Comparison of ENCODE assay signal across 2 cellular contexts in genomic region chr7:157002819-157003421, GRCh38.
TF ChIP-seq lines count a peak whose summit lies in the region.

No MANE protein-coding gene starts in this region.

TF ChIP-seq in SK-N-SH treated with all-trans-retinoic acid at 6 μM for 48 hours, 23 proteins besides CTCF, POLR2A, EP300 and RAD21 (continued from another document):
- TF ChIP-seq BACH2 (CRISPR knock-in tag; IDR thresholded peaks at IDR 0.05; ENCODE audit: borderline replicate concordance) (no peak), ESRRG (CRISPR knock-in tag; IDR thresholded peaks at IDR 0.05) (no peak), ZNF70 (CRISPR knock-in tag; IDR thresholded peaks at IDR 0.05) (no peak), CREB5 (CRISPR knock-in tag; IDR thresholded peaks at IDR 0.05; ENCODE audit: low read depth) (no peak), RARB (CRISPR knock-in tag; IDR thresholded peaks at IDR 0.05) (no peak), ZNF8 (CRISPR knock-in tag; IDR thresholded peaks at IDR 0.05) (no peak), GLIS3 (CRISPR knock-in tag; IDR thresholded peaks at IDR 0.05) (no peak), OSR1 (CRISPR knock-in tag; IDR thresholded peaks at IDR 0.05) (no peak), ZFP3 (CRISPR knock-in tag; IDR thresholded peaks at IDR 0.05) (no peak), CSDC2 (CRISPR knock-in tag; IDR thresholded peaks at IDR 0.05) (no peak), ISL1 (CRISPR knock-in tag; IDR thresholded peaks at IDR 0.05) (no peak), ZC3H10 (CRISPR knock-in tag; IDR thresholded peaks at IDR 0.05) (no peak), ZNF565 (CRISPR knock-in tag; conservative IDR thresholded peaks at IDR 0.05; ENCODE audit: low read depth) (no peak), TCF4 (CRISPR knock-in tag; IDR thresholded peaks at IDR 0.05; ENCODE audit: borderline replicate concordance) (no peak), ARNTL (CRISPR knock-in tag; IDR thresholded peaks at IDR 0.05; ENCODE audit: borderline replicate concordance, low read depth) (no peak), TOX (CRISPR knock-in tag; IDR thresholded peaks at IDR 0.05; ENCODE audit: borderline replicate concordance) (no peak)
- TF ChIP-seq, protein P1, sequence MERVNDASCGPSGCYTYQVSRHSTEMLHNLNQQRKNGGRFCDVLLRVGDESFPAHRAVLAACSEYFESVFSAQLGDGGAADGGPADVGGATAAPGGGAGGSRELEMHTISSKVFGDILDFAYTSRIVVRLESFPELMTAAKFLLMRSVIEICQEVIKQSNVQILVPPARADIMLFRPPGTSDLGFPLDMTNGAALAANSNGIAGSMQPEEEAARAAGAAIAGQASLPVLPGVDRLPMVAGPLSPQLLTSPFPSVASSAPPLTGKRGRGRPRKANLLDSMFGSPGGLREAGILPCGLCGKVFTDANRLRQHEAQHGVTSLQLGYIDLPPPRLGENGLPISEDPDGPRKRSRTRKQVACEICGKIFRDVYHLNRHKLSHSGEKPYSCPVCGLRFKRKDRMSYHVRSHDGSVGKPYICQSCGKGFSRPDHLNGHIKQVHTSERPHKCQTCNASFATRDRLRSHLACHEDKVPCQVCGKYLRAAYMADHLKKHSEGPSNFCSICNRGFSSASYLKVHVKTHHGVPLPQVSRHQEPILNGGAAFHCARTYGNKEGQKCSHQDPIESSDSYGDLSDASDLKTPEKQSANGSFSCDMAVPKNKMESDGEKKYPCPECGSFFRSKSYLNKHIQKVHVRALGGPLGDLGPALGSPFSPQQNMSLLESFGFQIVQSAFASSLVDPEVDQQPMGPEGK (CRISPR knock-in tag; IDR thresholded peaks at IDR 0.05; ENCODE audit: borderline replicate concordance) = no peak

TF ChIP-seq in WTC11, 78 proteins besides CTCF, POLR2A, EP300 and RAD21 (continued from another document):
- TF ChIP-seq ERG (CRISPR knock-in tag; IDR thresholded peaks at IDR 0.05) = no peak
- TF ChIP-seq TP53 (CRISPR knock-in tag; IDR thresholded peaks at IDR 0.05) = no peak
- TF ChIP-seq NR1H2 (CRISPR knock-in tag; IDR thresholded peaks at IDR 0.05) = no peak
- TF ChIP-seq NFE2L1 (CRISPR knock-in tag; IDR thresholded peaks at IDR 0.05) = no peak
- TF ChIP-seq, protein P2, sequence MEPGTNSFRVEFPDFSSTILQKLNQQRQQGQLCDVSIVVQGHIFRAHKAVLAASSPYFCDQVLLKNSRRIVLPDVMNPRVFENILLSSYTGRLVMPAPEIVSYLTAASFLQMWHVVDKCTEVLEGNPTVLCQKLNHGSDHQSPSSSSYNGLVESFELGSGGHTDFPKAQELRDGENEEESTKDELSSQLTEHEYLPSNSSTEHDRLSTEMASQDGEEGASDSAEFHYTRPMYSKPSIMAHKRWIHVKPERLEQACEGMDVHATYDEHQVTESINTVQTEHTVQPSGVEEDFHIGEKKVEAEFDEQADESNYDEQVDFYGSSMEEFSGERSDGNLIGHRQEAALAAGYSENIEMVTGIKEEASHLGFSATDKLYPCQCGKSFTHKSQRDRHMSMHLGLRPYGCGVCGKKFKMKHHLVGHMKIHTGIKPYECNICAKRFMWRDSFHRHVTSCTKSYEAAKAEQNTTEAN (CRISPR knock-in tag; IDR thresholded peaks at IDR 0.05) = no peak
- TF ChIP-seq ZSCAN18 (CRISPR knock-in tag; IDR thresholded peaks at IDR 0.05) = no peak
- TF ChIP-seq, protein P3, sequence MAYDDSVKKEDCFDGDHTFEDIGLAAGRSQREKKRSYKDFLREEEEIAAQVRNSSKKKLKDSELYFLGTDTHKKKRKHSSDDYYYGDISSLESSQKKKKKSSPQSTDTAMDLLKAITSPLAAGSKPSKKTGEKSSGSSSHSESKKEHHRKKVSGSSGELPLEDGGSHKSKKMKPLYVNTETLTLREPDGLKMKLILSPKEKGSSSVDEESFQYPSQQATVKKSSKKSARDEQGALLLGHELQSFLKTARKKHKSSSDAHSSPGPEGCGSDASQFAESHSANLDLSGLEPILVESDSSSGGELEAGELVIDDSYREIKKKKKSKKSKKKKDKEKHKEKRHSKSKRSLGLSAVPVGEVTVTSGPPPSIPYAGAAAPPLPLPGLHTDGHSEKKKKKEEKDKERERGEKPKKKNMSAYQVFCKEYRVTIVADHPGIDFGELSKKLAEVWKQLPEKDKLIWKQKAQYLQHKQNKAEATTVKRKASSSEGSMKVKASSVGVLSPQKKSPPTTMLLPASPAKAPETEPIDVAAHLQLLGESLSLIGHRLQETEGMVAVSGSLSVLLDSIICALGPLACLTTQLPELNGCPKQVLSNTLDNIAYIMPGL (CRISPR knock-in tag; IDR thresholded peaks at IDR 0.05) = no peak
- TF ChIP-seq CREM (CRISPR knock-in tag; IDR thresholded peaks at IDR 0.05) = no peak
- no peak for TF ChIP-seq MXD4 (CRISPR knock-in tag; IDR thresholded peaks at IDR 0.05; ENCODE audit: borderline replicate concordance)
- no peak for TF ChIP-seq NR3C1 (CRISPR knock-in tag; conservative IDR thresholded peaks at IDR 0.05; ENCODE audit: low read depth)
- TF ChIP-seq USF2 (CRISPR knock-in tag; IDR thresholded peaks at IDR 0.05) = no peak
- no peak for TF ChIP-seq AFF4 (CRISPR knock-in tag; IDR thresholded peaks at IDR 0.05; ENCODE audit: borderline replicate concordance)
- no peak for TF ChIP-seq OVOL2 (CRISPR knock-in tag; IDR thresholded peaks at IDR 0.05; ENCODE audit: borderline replicate concordance)
- no peak for TF ChIP-seq SMAD3 (CRISPR knock-in tag; IDR thresholded peaks at IDR 0.05; ENCODE audit: borderline replicate concordance)
- TF ChIP-seq ATF1 (CRISPR knock-in tag; IDR thresholded peaks at IDR 0.05) = no peak
TF ChIP-seq in WTC11: peak in this region for 0.
